Comparison of ENCODE assay signal across 1 cellular context in the genomic region with DNA sequence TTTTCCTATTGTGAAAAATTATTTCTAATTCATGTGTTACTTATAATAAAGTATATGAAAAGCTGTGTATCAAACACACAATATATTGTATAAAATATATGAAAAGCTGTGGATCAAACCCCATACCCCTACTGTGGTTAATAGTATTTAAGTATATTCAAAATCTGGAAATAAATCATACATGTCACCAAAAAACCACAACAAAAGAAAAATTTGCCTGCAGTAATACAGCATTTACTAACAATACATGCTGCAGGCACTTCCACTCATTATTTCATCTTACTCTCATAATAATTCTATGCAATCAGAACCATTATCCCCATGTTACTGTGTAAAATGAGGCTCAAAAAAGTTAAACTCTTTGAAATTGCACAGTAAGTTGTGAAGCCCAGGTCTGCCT.
TF ChIP-seq lines count a peak whose summit lies in the region.

No MANE protein-coding gene starts in this region.

TF ChIP-seq in GM12878, 131 proteins besides CTCF, POLR2A, EP300 and RAD21 (continued from another document):
- TF ChIP-seq, protein P1, sequence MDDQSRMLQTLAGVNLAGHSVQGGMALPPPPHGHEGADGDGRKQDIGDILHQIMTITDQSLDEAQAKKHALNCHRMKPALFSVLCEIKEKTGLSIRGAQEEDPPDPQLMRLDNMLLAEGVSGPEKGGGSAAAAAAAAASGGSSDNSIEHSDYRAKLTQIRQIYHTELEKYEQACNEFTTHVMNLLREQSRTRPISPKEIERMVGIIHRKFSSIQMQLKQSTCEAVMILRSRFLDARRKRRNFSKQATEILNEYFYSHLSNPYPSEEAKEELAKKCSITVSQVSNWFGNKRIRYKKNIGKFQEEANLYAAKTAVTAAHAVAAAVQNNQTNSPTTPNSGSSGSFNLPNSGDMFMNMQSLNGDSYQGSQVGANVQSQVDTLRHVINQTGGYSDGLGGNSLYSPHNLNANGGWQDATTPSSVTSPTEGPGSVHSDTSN (IDR thresholded peaks at IDR 0.05; ENCODE audit: insufficient replicate concordance, low read depth, low read length) = peak; percentile 18
- TF ChIP-seq, protein P2, sequence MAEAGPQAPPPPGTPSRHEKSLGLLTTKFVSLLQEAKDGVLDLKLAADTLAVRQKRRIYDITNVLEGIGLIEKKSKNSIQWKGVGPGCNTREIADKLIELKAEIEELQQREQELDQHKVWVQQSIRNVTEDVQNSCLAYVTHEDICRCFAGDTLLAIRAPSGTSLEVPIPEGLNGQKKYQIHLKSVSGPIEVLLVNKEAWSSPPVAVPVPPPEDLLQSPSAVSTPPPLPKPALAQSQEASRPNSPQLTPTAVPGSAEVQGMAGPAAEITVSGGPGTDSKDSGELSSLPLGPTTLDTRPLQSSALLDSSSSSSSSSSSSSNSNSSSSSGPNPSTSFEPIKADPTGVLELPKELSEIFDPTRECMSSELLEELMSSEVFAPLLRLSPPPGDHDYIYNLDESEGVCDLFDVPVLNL (IDR thresholded peaks at IDR 0.05; ENCODE audit: low read depth, low read length) = no peak
- no peak for TF ChIP-seq ZSCAN29 (IDR thresholded peaks at IDR 0.05)
- 0 out of 2 replicates have a peak, but pooled peaks have one; percentile 13 for TF ChIP-seq ATF7 (IDR thresholded peaks at IDR 0.05; ENCODE audit: low read depth)
- 0 out of 3 replicates have a peak, but pooled peaks have one; percentile 49 for TF ChIP-seq POU2F2 (IDR thresholded peaks at IDR 0.05; ENCODE audit: borderline replicate concordance, low read depth, low read length)
- no peak for TF ChIP-seq NR2C2 (IDR thresholded peaks at IDR 0.05; ENCODE audit: borderline replicate concordance, control insufficient read depth, insufficient read length, low read depth)
- no peak for TF ChIP-seq SPI1 (IDR thresholded peaks at IDR 0.05; ENCODE audit: borderline replicate concordance, insufficient read depth, low read depth, low read length)
- no peak for TF ChIP-seq PML (IDR thresholded peaks at IDR 0.05; ENCODE audit: low read length)
